ENCODE assay signal across 1 cellular context in the genomic region with DNA sequence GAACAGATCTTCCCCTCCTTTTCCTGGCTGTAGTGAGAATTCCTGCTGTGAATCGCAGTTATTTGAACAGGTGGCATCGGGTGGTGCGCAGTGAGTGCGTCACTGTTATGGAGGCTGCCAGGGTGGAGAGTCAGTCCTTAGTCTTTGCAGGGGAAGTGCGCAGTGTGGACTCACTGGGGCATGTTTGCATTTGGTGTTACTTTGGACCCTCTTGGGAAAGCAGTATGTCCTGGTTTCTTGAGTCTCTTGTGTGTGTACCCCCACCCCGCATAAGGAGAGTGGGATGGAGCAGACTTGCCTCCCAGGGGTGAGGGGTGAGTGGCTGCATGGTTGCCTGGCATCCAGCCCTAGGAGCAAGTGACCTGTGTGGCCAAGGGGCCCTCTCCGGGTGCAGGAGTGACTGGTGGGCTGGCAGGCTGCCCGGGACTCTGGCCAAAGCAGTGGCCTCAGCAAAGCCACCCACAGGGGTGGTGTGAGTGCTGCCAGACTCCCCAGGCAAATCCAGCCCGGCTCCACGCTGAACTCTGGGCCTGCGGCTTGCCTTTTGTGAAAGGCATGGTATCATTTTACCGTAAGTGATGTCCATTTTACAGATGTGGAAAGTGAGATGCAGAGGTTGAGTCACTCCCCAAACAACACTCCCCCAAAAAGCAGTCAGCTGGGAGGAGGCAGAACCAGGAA.
TF ChIP-seq lines count a peak whose summit lies in the region.

No MANE protein-coding gene starts in this region.

TF ChIP-seq in A549, 52 proteins besides CTCF, POLR2A, EP300 and RAD21 (continued from another document):
- TF ChIP-seq EHF (CRISPR knock-in tag; IDR thresholded peaks at IDR 0.05), result no peak
- TF ChIP-seq SMC3 (IDR thresholded peaks at IDR 0.05), result no peak
- no peak for TF ChIP-seq CBX8 (IDR thresholded peaks at IDR 0.05)
- no peak for TF ChIP-seq RFX5 (IDR thresholded peaks at IDR 0.05)
- TF ChIP-seq HDAC2 (IDR thresholded peaks at IDR 0.05), result 0 out of 2 replicates have a peak, but pooled peaks have one; percentile 46
- TF ChIP-seq, protein P1, sequence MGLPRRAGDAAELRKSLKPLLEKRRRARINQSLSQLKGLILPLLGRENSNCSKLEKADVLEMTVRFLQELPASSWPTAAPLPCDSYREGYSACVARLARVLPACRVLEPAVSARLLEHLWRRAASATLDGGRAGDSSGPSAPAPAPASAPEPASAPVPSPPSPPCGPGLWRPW (IDR thresholded peaks at IDR 0.05), result no peak
- TF ChIP-seq ZFP36 (IDR thresholded peaks at IDR 0.05; ENCODE audit: borderline replicate concordance, partially characterized antibody), result no peak
- TF ChIP-seq SREBF2 (IDR thresholded peaks at IDR 0.05), result no peak
- TF ChIP-seq RCOR1 (IDR thresholded peaks at IDR 0.05; ENCODE audit: low read depth, low read length), result no peak
- TF ChIP-seq NPAS2 (CRISPR knock-in tag; IDR thresholded peaks at IDR 0.05; ENCODE audit: borderline replicate concordance), result no peak
- TF ChIP-seq CBX2 (IDR thresholded peaks at IDR 0.05; ENCODE audit: borderline replicate concordance, low read depth), result no peak
- no peak for TF ChIP-seq ESRRA (IDR thresholded peaks at IDR 0.05; ENCODE audit: borderline replicate concordance, low read length)
- TF ChIP-seq MAZ (IDR thresholded peaks at IDR 0.05; ENCODE audit: borderline replicate concordance, low read depth, low read length), result no peak
- TF ChIP-seq, protein P2, sequence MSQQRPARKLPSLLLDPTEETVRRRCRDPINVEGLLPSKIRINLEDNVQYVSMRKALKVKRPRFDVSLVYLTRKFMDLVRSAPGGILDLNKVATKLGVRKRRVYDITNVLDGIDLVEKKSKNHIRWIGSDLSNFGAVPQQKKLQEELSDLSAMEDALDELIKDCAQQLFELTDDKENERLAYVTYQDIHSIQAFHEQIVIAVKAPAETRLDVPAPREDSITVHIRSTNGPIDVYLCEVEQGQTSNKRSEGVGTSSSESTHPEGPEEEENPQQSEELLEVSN (IDR thresholded peaks at IDR 0.05; ENCODE audit: borderline replicate concordance, low read depth), result no peak
- no peak for TF ChIP-seq PHF8 (IDR thresholded peaks at IDR 0.05; ENCODE audit: borderline replicate concordance, low read depth)
- 0 out of 4 replicates have a peak, but pooled peaks of 1 of the 2 experiments have one; percentile 42 for TF ChIP-seq CEBPB (IDR thresholded peaks at IDR 0.05)
- TF ChIP-seq, protein P3, sequence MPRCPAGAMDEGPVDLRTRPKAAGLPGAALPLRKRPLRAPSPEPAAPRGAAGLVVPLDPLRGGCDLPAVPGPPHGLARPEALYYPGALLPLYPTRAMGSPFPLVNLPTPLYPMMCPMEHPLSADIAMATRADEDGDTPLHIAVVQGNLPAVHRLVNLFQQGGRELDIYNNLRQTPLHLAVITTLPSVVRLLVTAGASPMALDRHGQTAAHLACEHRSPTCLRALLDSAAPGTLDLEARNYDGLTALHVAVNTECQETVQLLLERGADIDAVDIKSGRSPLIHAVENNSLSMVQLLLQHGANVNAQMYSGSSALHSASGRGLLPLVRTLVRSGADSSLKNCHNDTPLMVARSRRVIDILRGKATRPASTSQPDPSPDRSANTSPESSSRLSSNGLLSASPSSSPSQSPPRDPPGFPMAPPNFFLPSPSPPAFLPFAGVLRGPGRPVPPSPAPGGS (IDR thresholded peaks at IDR 0.05), result peak; percentile 63; the same call in 1 of the 3 replicates
- TF ChIP-seq JUNB (IDR thresholded peaks at IDR 0.05), result no peak; the same call in 1 of the 2 replicates
- peak; percentile 92 for TF ChIP-seq KDM1A (IDR thresholded peaks at IDR 0.05; ENCODE audit: low read depth)
- TF ChIP-seq, protein P4, sequence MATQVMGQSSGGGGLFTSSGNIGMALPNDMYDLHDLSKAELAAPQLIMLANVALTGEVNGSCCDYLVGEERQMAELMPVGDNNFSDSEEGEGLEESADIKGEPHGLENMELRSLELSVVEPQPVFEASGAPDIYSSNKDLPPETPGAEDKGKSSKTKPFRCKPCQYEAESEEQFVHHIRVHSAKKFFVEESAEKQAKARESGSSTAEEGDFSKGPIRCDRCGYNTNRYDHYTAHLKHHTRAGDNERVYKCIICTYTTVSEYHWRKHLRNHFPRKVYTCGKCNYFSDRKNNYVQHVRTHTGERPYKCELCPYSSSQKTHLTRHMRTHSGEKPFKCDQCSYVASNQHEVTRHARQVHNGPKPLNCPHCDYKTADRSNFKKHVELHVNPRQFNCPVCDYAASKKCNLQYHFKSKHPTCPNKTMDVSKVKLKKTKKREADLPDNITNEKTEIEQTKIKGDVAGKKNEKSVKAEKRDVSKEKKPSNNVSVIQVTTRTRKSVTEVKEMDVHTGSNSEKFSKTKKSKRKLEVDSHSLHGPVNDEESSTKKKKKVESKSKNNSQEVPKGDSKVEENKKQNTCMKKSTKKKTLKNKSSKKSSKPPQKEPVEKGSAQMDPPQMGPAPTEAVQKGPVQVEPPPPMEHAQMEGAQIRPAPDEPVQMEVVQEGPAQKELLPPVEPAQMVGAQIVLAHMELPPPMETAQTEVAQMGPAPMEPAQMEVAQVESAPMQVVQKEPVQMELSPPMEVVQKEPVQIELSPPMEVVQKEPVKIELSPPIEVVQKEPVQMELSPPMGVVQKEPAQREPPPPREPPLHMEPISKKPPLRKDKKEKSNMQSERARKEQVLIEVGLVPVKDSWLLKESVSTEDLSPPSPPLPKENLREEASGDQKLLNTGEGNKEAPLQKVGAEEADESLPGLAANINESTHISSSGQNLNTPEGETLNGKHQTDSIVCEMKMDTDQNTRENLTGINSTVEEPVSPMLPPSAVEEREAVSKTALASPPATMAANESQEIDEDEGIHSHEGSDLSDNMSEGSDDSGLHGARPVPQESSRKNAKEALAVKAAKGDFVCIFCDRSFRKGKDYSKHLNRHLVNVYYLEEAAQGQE (IDR thresholded peaks at IDR 0.05), result no peak
- TF ChIP-seq, protein P5, sequence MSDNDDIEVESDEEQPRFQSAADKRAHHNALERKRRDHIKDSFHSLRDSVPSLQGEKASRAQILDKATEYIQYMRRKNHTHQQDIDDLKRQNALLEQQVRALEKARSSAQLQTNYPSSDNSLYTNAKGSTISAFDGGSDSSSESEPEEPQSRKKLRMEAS (IDR thresholded peaks at IDR 0.05), result peak; percentile 78
- no peak for TF ChIP-seq NFE2L2 (conservative IDR thresholded peaks at IDR 0.05; ENCODE audit: low read length)
